ENCODE assay signal across 9 cellular contexts in the genomic region with DNA sequence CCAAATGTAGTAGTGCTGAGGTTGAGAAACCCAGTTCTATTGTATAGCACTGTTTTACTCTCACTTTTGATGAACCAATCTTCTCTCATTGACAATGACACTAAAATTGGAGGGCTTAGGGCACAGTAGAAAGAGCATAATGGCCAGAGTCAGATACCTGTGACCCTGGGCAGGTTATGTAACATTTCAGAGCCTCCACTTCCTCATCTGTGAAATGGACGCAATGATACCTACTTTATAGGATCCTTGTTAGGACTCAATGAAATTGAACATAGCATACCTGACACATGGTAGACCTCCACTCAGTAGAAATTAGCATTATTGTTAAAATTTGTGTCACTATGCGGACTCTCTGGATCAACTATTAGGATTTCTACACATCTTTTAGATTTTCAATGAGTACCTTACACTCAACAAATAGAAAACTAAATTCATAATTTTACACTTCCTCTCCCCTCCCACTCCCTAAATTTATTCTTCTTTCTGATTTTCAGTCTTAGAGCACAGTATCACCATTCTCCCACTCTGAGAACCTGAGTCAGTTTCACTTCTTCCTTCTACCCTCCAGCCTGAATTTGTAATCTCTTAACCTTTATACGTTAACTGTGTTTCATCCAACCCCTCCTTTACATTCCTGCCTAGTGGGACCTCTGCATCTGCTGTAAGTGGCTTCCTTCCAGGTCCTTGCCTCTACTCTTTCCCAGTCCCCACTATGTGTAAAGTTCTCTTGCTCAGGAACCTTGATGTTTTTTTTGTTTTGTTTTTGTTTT.
DNase-seq lines count a peak whose midpoint lies in the region; ATAC-seq, FAIRE-seq and TF ChIP-seq lines count a peak whose summit lies in the region.
"Had no signal": no experiment of that assay in that cellular context is flagged by ENCODE, and none has a peak within 500 bp of the region (broad histone marks: within the 10 kb centered on the region; RNA-seq: fewer than 3 reads in every experiment).

No MANE protein-coding gene starts in this region.

- no peak for FAIRE-seq in bronchial epithelial cell (lab: Jason Lieb, UNC)

- intact Hi-C loops in esophagus muscularis mucosa (cut with DNase I): no loop called here

- no peak overlapping the region for H2BK120ac ChIP-seq in mesenchymal stem cell (ENCODE audit: low read depth, low read length)

- H3K4me3 ChIP-seq in bronchial epithelial cell (ENCODE audit: low read depth, low read length): no peak overlapping the region
- no peak overlapping the region for H3K4me3 ChIP-seq in esophagus muscularis mucosa
- H3K4me3 ChIP-seq in mesenchymal stem cell (ENCODE audit: insufficient read depth in 1 of 2, low read depth in 1 of 2, low read length in 2 of 2): no peak overlapping the region
- H3K4me3 ChIP-seq: right atrium auricular region had no signal

- TF ChIP-seq EP300 in esophagus muscularis mucosa (IDR thresholded peaks at IDR 0.05): no peak

- H2BK15ac ChIP-seq in mesenchymal stem cell (ENCODE audit: low read depth, poor library complexity, severe bottlenecking): no peak overlapping the region

- H3K23ac ChIP-seq in mesenchymal stem cell (ENCODE audit: low read length in 2 of 2): no peak overlapping the region

- no peak for TF ChIP-seq CTCF in bronchial epithelial cell (IDR thresholded peaks at IDR 0.05; ENCODE audit: insufficient read depth, low read length, severe bottlenecking)
- TF ChIP-seq CTCF in esophagus muscularis mucosa (IDR thresholded peaks at IDR 0.05): no peak

- ATAC-seq in GM18519 (IDR thresholded peaks at IDR 0.05; ENCODE audit: low FRiP score, unreplicated experiment) (peak; percentile 73), GM21447 (IDR thresholded peaks at IDR 0.05; ENCODE audit: unreplicated experiment) (peak; percentile 84), HG03442 (IDR thresholded peaks at IDR 0.05; ENCODE audit: unreplicated experiment) (peak; percentile 71)

- DNase-seq in bronchial epithelial cell (ENCODE audit: low read depth) (peak; percentile 68), esophagus muscularis mucosa (ENCODE audit: extremely low spot score) (no peak), NCI-H1436 (lab: John Stamatoyannopoulos, UW) (no peak), mesenchymal stem cell (no peak)
- DNase-seq in activated CD4-positive, alpha-beta T cell treated with anti-CD3 and anti-CD28 coated beads for 48 hours: no peak

- no peak overlapping the region for H2AK5ac ChIP-seq in mesenchymal stem cell (ENCODE audit: low read length, severe bottlenecking)

- H3K18ac ChIP-seq in mesenchymal stem cell (ENCODE audit: low read depth in 1 of 2, low read length in 2 of 2): no peak overlapping the region

- no peak overlapping the region for H4K8ac ChIP-seq in mesenchymal stem cell (ENCODE audit: low read length)

- H3K9ac ChIP-seq in mesenchymal stem cell (ENCODE audit: low read length): no peak overlapping the region

- no peak overlapping the region for H3K14ac ChIP-seq in mesenchymal stem cell (ENCODE audit: low read length in 2 of 2)

- peaks cover 23% of the 10 kb centered on the region for H3K79me1 ChIP-seq in mesenchymal stem cell (replicated peaks; ENCODE audit: low read length, poor library complexity, severe bottlenecking)

- H3K4ac ChIP-seq in mesenchymal stem cell (ENCODE audit: low read depth in 1 of 2, low read length in 2 of 2): no peak overlapping the region

- H3K4me1 ChIP-seq in esophagus muscularis mucosa (peaks cover 19 to 55% (median 37%) of the 10 kb centered on the region in 4 donors), mesenchymal stem cell (ENCODE audit: control insufficient read depth, insufficient read depth, low read depth, low read length) (peaks cover 21% of the 10 kb centered on the region)

- H3K4me2 ChIP-seq in mesenchymal stem cell (ENCODE audit: low read length, poor library complexity, severe bottlenecking): no peak overlapping the region

- no peak for TF ChIP-seq POLR2A in esophagus muscularis mucosa (IDR thresholded peaks at IDR 0.05; ENCODE audit: low read depth)

- H3K9me3 ChIP-seq in esophagus muscularis mucosa: no peaks in the 10 kb centered on the region
- no peaks in the 10 kb centered on the region for H3K9me3 ChIP-seq in mesenchymal stem cell (ENCODE audit: control insufficient read depth, low read length)
- H3K9me3 ChIP-seq: right atrium auricular region had no signal

- 93% methylated on average over 3 of the region's 3 CpGs for WGBS in esophagus muscularis mucosa
- WGBS in mesenchymal stem cell: 97% methylated on average over 3 of the region's 3 CpGs

- H3K36me3 ChIP-seq in bronchial epithelial cell (ENCODE audit: control insufficient read depth, insufficient read depth, low read length): no peaks in the 10 kb centered on the region
- peaks cover 0 to 8% (median 2%) of the 10 kb centered on the region in 4 donors for H3K36me3 ChIP-seq in esophagus muscularis mucosa
- peaks cover 9 to 12% of the 10 kb centered on the region in 2 experiments for H3K36me3 ChIP-seq in mesenchymal stem cell (ENCODE audit: control insufficient read depth in 1 of 2, insufficient read depth in 2 of 2, low read depth in 1 of 2, low read length in 2 of 2)
- H3K36me3 ChIP-seq: right atrium auricular region had no signal

- no peak overlapping the region for H2BK12ac ChIP-seq in mesenchymal stem cell (ENCODE audit: low read length in 2 of 2)

- no peaks in the 10 kb centered on the region for H3K27me3 ChIP-seq in bronchial epithelial cell (ENCODE audit: control insufficient read depth, insufficient read depth, low read length)
- H3K27me3 ChIP-seq in esophagus muscularis mucosa: no peaks in the 10 kb centered on the region
- no peaks in the 10 kb centered on the region for H3K27me3 ChIP-seq in mesenchymal stem cell (ENCODE audit: control insufficient read depth in 1 of 2, insufficient read depth in 1 of 2, low read length in 2 of 2)
- H3K27me3 ChIP-seq: right atrium auricular region had no signal

- no peak overlapping the region for H2AFZ ChIP-seq in mesenchymal stem cell (ENCODE audit: low read depth, low read length)

- H3K27ac ChIP-seq in esophagus muscularis mucosa (replicated peaks in 1 of 4): no peak overlapping the region
- no peak overlapping the region for H3K27ac ChIP-seq in mesenchymal stem cell (ENCODE audit: low read length, poor library complexity, severe bottlenecking)

- no peak overlapping the region for H4K91ac ChIP-seq in mesenchymal stem cell (ENCODE audit: low read length)

- H2BK5ac ChIP-seq in mesenchymal stem cell (ENCODE audit: low read depth, low read length, poor library complexity, severe bottlenecking): no peak overlapping the region
